8 cellular contexts compared by ENCODE assay signal in genomic region chr7:26200113-26200443, GRCh38.
A peak's percentile ranks its signal among the peaks of the same experiment; 100 is the strongest.
DNase-seq lines count a peak whose midpoint lies in the region; ATAC-seq lines count a peak whose summit lies in the region.

No MANE protein-coding gene starts in this region.

- H3K4me3 ChIP-seq in endocrine pancreas (ENCODE audit: control insufficient read depth, insufficient read depth, low read length) (peak overlapping the region; percentile 100), mucosa of rectum (ENCODE audit: low read length in 2 of 2) (peak overlapping the region; percentile 92 to 100)

- DNase-seq in D341Med (ENCODE audit: low spot score) (peak; percentile 63), NCI-H748 (lab: John Stamatoyannopoulos, UW; ENCODE audit: unreplicated experiment) (peak; percentile 79)
- peak; percentile 52 for DNase-seq in activated CD8-positive, alpha-beta memory T cell treated with anti-CD3 and anti-CD28 coated beads, Interleukin-2, amount 50 U/mL, for 1 hour (ENCODE audit: extremely low read depth)
- DNase-seq in stimulated activated CD8-positive, alpha-beta memory T cell treated with anti-CD3 and anti-CD28 coated beads, Interleukin-4, amount 100 ng/mL, for 24 hours (ENCODE audit: low read depth), result peak; percentile 69

- ATAC-seq in HG02759 (IDR thresholded peaks at IDR 0.05; ENCODE audit: unreplicated experiment), result peak; percentile 12
- no peak for ATAC-seq in GM21381 (IDR thresholded peaks at IDR 0.05; ENCODE audit: unreplicated experiment)

- peak overlapping the region; percentile 100 for H3K9ac ChIP-seq in endocrine pancreas (ENCODE audit: control insufficient read depth, insufficient read depth, low read length)
- peak overlapping the region; percentile 100 for H3K9ac ChIP-seq in mucosa of rectum (ENCODE audit: low read depth in 1 of 2, low read length in 2 of 2)

- H3K27ac ChIP-seq in mucosa of rectum (ENCODE audit: low read depth in 2 of 2, low read length in 2 of 2), result peak overlapping the region; percentile 100

- H3K27me3 ChIP-seq in endocrine pancreas (ENCODE audit: control insufficient read depth, insufficient read depth, low read length) (no peaks in the 10 kb centered on the region), mucosa of rectum (ENCODE audit: control insufficient read depth in 2 of 2, insufficient read depth in 2 of 2, low read length in 2 of 2) (no peaks in the 10 kb centered on the region)

- H3K36me3 ChIP-seq in endocrine pancreas (ENCODE audit: control insufficient read depth, insufficient read depth, low read length) (peaks cover 5% of the 10 kb centered on the region), mucosa of rectum (ENCODE audit: control insufficient read depth in 2 of 2, insufficient read depth in 2 of 2, low read length in 2 of 2) (peaks cover 24% of the 10 kb centered on the region in 2 donors)

- H3K4me1 ChIP-seq in endocrine pancreas (ENCODE audit: control insufficient read depth, insufficient read depth, low read length) (peaks cover 40% of the 10 kb centered on the region), mucosa of rectum (ENCODE audit: control insufficient read depth in 2 of 2, insufficient read depth in 2 of 2, low read length in 2 of 2) (peaks cover 25 to 30% of the 10 kb centered on the region in 2 donors)

- H3K9me3 ChIP-seq in endocrine pancreas (ENCODE audit: control insufficient read depth, low read length) (no peaks in the 10 kb centered on the region), mucosa of rectum (ENCODE audit: control insufficient read depth in 2 of 2, low read length in 2 of 2) (no peaks in the 10 kb centered on the region)
